Comparison of ENCODE assay signal across 1 cellular context in genomic region chr10:124717911-124718734, GRCh38.
TF ChIP-seq lines count a peak whose summit lies in the region.

No MANE protein-coding gene starts in this region.

TF ChIP-seq in K562, 482 proteins besides CTCF, POLR2A, EP300 and RAD21 (continued from another document and continues in another):
- TF ChIP-seq ZBTB40 (IDR thresholded peaks at IDR 0.05) (no peak), ZBTB40 (CRISPR knock-in tag; IDR thresholded peaks at IDR 0.05) (no peak), CREBBP (IDR thresholded peaks at IDR 0.05; ENCODE audit: low read depth, low read length) (no peak), HDAC6 (IDR thresholded peaks at IDR 0.05; ENCODE audit: low read depth, low read length) (no peak), HNRNPUL1 (IDR thresholded peaks at IDR 0.05; ENCODE audit: low read length) (no peak), ZNF398 (CRISPR knock-in tag; IDR thresholded peaks at IDR 0.05) (no peak), CBX3 (IDR thresholded peaks at IDR 0.05; ENCODE audit: borderline replicate concordance in 1 of 2, low read length in 2 of 2) (no peak), HEY1 (CRISPR knock-in tag; IDR thresholded peaks at IDR 0.05; ENCODE audit: borderline replicate concordance) (no peak), RBM17 (IDR thresholded peaks at IDR 0.05; ENCODE audit: borderline replicate concordance, low read depth, low read length) (no peak), FUS (optimal IDR thresholded peaks at IDR 0.05; ENCODE audit: low read depth, low read length) (no peak), MTF1 (CRISPR knock-in tag; IDR thresholded peaks at IDR 0.05; ENCODE audit: borderline replicate concordance) (no peak), UBTF (IDR thresholded peaks at IDR 0.05; ENCODE audit: borderline replicate concordance in 1 of 2, low read depth in 2 of 2, low read length in 2 of 2) (0 out of 4 replicates have a peak, but pooled peaks of 1 of the 2 experiments have one; percentile 23), TFAM (CRISPR knock-in tag; conservative IDR thresholded peaks at IDR 0.05) (no peak), GTF2E2 (tag; IDR thresholded peaks at IDR 0.05) (no peak), MXI1 (IDR thresholded peaks at IDR 0.05; ENCODE audit: low read depth, low read length) (no peak), CHD1 (IDR thresholded peaks at IDR 0.05; ENCODE audit: low read length) (no peak), HOXB6 (CRISPR knock-in tag; IDR thresholded peaks at IDR 0.05; ENCODE audit: borderline replicate concordance) (no peak), KDM2B (CRISPR knock-in tag; IDR thresholded peaks at IDR 0.05) (no peak), KDM4B (IDR thresholded peaks at IDR 0.05; ENCODE audit: borderline replicate concordance in 2 of 2, low read depth in 1 of 2) (no peak), SNRNP70 (optimal IDR thresholded peaks at IDR 0.05; ENCODE audit: low read depth, low read length) (no peak), NEUROD1 (IDR thresholded peaks at IDR 0.05; ENCODE audit: borderline replicate concordance, low read depth, low read length, partially characterized antibody) (no peak), NR2F6 (CRISPR knock-in tag; IDR thresholded peaks at IDR 0.05) (no peak), PRPF4 (IDR thresholded peaks at IDR 0.05; ENCODE audit: insufficient read depth, low read depth, low read length, poor library complexity, severe bottlenecking) (no peak), KLF16 (IDR thresholded peaks at IDR 0.05) (peak; percentile 96), SMARCC2 (IDR thresholded peaks at IDR 0.05; ENCODE audit: low read depth) (0 out of 2 replicates have a peak, but pooled peaks have one; percentile 69), SREBF1 (IDR thresholded peaks at IDR 0.05; ENCODE audit: borderline replicate concordance, low read depth, low read length) (no peak), ZBTB7A (IDR thresholded peaks at IDR 0.05; ENCODE audit: borderline replicate concordance, control insufficient read depth, low read depth, low read length) (no peak; the same call in 1 of the 2 replicates), SRSF3 (IDR thresholded peaks at IDR 0.05; ENCODE audit: insufficient read depth, low read length) (no peak), CUX1 (CRISPR knock-in tag; IDR thresholded peaks at IDR 0.05) (peak; percentile 66; the same call in 1 of the 2 replicates)
